In genomic region chr15:94467034-94467433, GRCh38 we compare ENCODE assay signal across 15 cellular contexts.
"Had no signal": no experiment of that assay in that cellular context is flagged by ENCODE, and none has a peak within 500 bp of the region (broad histone marks: within the 10 kb centered on the region; RNA-seq: fewer than 3 reads in every experiment).

No MANE protein-coding gene starts in this region.

- ATAC-seq: activated T-helper 17 cell treated with anti-CD3 and anti-CD28 coated beads, Interleukin-2, amount 50 U/mL, for 72 hours; heart left ventricle; WTC11 had no signal

- H3K4me3 Mint-ChIP-seq: activated naive CD4-positive, alpha-beta T cell treated with anti-CD3 and anti-CD28 coated beads, Interleukin-2, amount 10 ng/mL, durations not matched to agents 7 days and 5 days; activated T-helper 17 cell treated with anti-CD3 and anti-CD28 coated beads, Interleukin-2, amount 50 U/mL, for 72 hours; WTC11 had no signal

- H3K4me3 ChIP-seq: colonic mucosa, heart left ventricle, stomach, thoracic aorta had no signal

- H3K36me3 Mint-ChIP-seq: activated naive CD4-positive, alpha-beta T cell treated with anti-CD3 and anti-CD28 coated beads, Interleukin-2, amount 10 ng/mL, durations not matched to agents 7 days and 5 days; WTC11 had no signal

- H3K4me1 Mint-ChIP-seq: activated naive CD4-positive, alpha-beta T cell treated with anti-CD3 and anti-CD28 coated beads, Interleukin-2, amount 10 ng/mL, durations not matched to agents 7 days and 5 days; activated T-helper 17 cell treated with anti-CD3 and anti-CD28 coated beads, Interleukin-2, amount 50 U/mL, for 72 hours had no signal

- H3K36me3 ChIP-seq: colonic mucosa, heart left ventricle, thoracic aorta had no signal

- FAIRE-seq: endothelial cell of umbilical vein, keratinocyte had no signal

- H3K9me3 Mint-ChIP-seq: activated naive CD4-positive, alpha-beta T cell treated with anti-CD3 and anti-CD28 coated beads, Interleukin-2, amount 10 ng/mL, durations not matched to agents 7 days and 5 days; activated T-helper 17 cell treated with anti-CD3 and anti-CD28 coated beads, Interleukin-2, amount 50 U/mL, for 72 hours; WTC11 had no signal

- H3K27me3 ChIP-seq: colonic mucosa, stomach had no signal

- H3K27me3 Mint-ChIP-seq: activated naive CD4-positive, alpha-beta T cell treated with anti-CD3 and anti-CD28 coated beads, Interleukin-2, amount 10 ng/mL, durations not matched to agents 7 days and 5 days; activated T-helper 17 cell treated with anti-CD3 and anti-CD28 coated beads, Interleukin-2, amount 50 U/mL, for 72 hours had no signal

- H3K4me1 ChIP-seq: colonic mucosa, heart left ventricle, stomach had no signal

- DNase-seq: activated CD4-positive, alpha-beta T cell treated with anti-CD3 and anti-CD28 coated beads for 48 hours; activated CD8-positive, alpha-beta memory T cell treated with anti-CD3 and anti-CD28 coated beads for 24 hours; activated naive CD4-positive, alpha-beta T cell treated with anti-CD3 and anti-CD28 coated beads, Interleukin-2, amount 10 ng/mL, durations not matched to agents 7 days and 5 days; activated T-cell treated with anti-CD3 and anti-CD28 coated beads for 4 hours; caudate nucleus; colonic mucosa; foreskin melanocyte; heart left ventricle; stimulated activated CD4-positive, alpha-beta T cell treated with anti-CD3 and anti-CD28 coated beads, Interleukin-4, amount 100 ng/mL, for 24 hours; stomach had no signal

- H3K27ac Mint-ChIP-seq: activated naive CD4-positive, alpha-beta T cell treated with anti-CD3 and anti-CD28 coated beads, Interleukin-2, amount 10 ng/mL, durations not matched to agents 7 days and 5 days; activated T-helper 17 cell treated with anti-CD3 and anti-CD28 coated beads, Interleukin-2, amount 50 U/mL, for 72 hours; WTC11 had no signal

- H3K9me3 ChIP-seq: colonic mucosa, heart left ventricle, stomach, thoracic aorta had no signal

- H3K27ac ChIP-seq: colonic mucosa, heart left ventricle, stomach, thoracic aorta had no signal
